In the genomic region with DNA sequence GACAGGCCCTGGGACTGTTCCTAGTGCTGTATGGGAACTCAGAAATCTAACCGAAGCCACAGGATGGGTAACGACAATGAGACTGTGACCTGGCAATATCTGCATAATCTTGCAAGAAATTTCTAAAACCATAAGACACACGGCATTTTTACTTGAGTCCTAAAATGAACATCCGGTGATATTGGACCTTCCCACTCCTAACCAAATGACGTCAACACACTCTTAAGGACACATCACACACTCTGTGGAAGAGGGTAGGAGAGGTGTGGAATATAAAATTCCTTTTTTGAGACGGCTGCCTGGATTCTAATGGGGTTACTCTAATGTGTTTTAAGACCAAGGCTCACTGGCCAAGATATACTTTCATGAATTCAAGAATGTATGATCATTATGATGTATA, we compare ENCODE assay signal across 1 cellular context.
TF ChIP-seq lines count a peak whose summit lies in the region.

No MANE protein-coding gene starts in this region.

TF ChIP-seq in neural cell, 6 proteins besides CTCF, POLR2A, EP300 and RAD21 (continued from another document):
- TF ChIP-seq, protein P1, sequence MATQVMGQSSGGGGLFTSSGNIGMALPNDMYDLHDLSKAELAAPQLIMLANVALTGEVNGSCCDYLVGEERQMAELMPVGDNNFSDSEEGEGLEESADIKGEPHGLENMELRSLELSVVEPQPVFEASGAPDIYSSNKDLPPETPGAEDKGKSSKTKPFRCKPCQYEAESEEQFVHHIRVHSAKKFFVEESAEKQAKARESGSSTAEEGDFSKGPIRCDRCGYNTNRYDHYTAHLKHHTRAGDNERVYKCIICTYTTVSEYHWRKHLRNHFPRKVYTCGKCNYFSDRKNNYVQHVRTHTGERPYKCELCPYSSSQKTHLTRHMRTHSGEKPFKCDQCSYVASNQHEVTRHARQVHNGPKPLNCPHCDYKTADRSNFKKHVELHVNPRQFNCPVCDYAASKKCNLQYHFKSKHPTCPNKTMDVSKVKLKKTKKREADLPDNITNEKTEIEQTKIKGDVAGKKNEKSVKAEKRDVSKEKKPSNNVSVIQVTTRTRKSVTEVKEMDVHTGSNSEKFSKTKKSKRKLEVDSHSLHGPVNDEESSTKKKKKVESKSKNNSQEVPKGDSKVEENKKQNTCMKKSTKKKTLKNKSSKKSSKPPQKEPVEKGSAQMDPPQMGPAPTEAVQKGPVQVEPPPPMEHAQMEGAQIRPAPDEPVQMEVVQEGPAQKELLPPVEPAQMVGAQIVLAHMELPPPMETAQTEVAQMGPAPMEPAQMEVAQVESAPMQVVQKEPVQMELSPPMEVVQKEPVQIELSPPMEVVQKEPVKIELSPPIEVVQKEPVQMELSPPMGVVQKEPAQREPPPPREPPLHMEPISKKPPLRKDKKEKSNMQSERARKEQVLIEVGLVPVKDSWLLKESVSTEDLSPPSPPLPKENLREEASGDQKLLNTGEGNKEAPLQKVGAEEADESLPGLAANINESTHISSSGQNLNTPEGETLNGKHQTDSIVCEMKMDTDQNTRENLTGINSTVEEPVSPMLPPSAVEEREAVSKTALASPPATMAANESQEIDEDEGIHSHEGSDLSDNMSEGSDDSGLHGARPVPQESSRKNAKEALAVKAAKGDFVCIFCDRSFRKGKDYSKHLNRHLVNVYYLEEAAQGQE (IDR thresholded peaks at IDR 0.05; ENCODE audit: borderline replicate concordance) = no peak
- no peak for TF ChIP-seq SMC3 (conservative IDR thresholded peaks at IDR 0.05; ENCODE audit: poor library complexity)
- TF ChIP-seq POLR2AphosphoS5 (IDR thresholded peaks at IDR 0.05) = no peak
- no peak for TF ChIP-seq TAF1 (IDR thresholded peaks at IDR 0.05; ENCODE audit: low read depth)
- TF ChIP-seq EZH2 (IDR thresholded peaks at IDR 0.05; ENCODE audit: borderline replicate concordance, insufficient read depth, low read length, poor library complexity, severe bottlenecking) = no peak
